In the genomic region with DNA sequence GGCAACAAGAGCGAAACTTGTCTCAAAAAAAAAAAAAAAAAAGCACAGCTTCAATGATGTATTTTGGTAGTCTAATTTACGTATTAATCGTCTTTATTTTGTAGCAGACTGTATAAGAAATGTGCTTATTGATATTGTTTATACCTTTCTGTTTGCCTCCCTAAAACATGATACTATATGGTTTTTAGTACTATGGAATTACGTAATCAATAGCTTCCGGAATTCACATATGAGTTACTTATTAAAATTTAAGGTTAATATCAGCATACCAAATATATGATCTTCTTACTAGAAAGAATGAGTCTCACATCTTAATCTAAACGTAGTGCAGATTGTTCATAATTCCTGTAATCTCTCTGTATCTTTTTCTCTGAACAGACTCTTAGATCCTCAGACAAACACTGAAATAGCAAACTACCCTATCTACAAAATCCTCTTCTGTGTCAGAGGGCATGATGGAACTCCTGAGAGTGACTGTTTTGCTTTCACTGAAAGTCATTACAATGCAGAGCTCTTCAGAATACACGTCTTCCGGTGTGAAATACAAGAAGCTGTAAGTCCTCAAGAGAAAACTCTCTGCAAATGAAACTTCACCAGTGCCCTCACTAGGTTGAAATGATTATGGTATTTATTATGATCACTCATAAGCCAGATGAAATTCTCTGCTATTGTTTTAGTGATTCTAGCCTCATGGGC, we compare ENCODE assay signal across 12 cellular contexts. TPM values are rescaled to one million over a fixed set of nuclear protein-coding genes. Genes with fewer than 3 reads are reported as not detected.
DNase-seq lines count a peak whose midpoint lies in the region; ATAC-seq, FAIRE-seq and TF ChIP-seq lines count a peak whose summit lies in the region.
"Had no signal": no experiment of that assay in that cellular context is flagged by ENCODE, and none has a peak within 500 bp of the region (broad histone marks: within the 10 kb centered on the region; RNA-seq: fewer than 3 reads in every experiment).

No MANE protein-coding gene starts in this region.

- no peak for TF ChIP-seq EP300 in esophagus muscularis mucosa (IDR thresholded peaks at IDR 0.05)

- H3K36me3 ChIP-seq in esophagus muscularis mucosa = peaks cover 14 to 70% (median 46%) of the 10 kb centered on the region in 4 donors
- H3K36me3 ChIP-seq: uterus had no signal

- no peak for TF ChIP-seq CTCF in esophagus muscularis mucosa (IDR thresholded peaks at IDR 0.05)

- intact Hi-C loops in esophagus muscularis mucosa (cut with DNase I) = no loop called here

- H3K9me3 ChIP-seq in esophagus muscularis mucosa = no peaks in the 10 kb centered on the region
- H3K9me3 ChIP-seq: gastrocnemius medialis, uterus had no signal

- ATAC-seq in GM18520 (IDR thresholded peaks at IDR 0.05; ENCODE audit: unreplicated experiment) (peak; percentile 47), GM21423 (IDR thresholded peaks at IDR 0.05; ENCODE audit: unreplicated experiment) (peak; percentile 85), HG03378 (IDR thresholded peaks at IDR 0.05; ENCODE audit: unreplicated experiment) (peak; percentile 59)
- ATAC-seq: gastrocnemius medialis had no signal

- H3K4me3 ChIP-seq in esophagus muscularis mucosa = no peak overlapping the region
- H3K4me3 ChIP-seq: gastrocnemius medialis, uterus had no signal

- no peaks in the 10 kb centered on the region for H3K27me3 ChIP-seq in esophagus muscularis mucosa
- H3K27me3 ChIP-seq: gastrocnemius medialis, uterus had no signal

- no peak overlapping the region for H3K27ac ChIP-seq in esophagus muscularis mucosa (replicated peaks in 1 of 4)
- H3K27ac ChIP-seq: gastrocnemius medialis, uterus had no signal

- H3K4me1 ChIP-seq in esophagus muscularis mucosa = peaks cover 0 to 9% (median 2%) of the 10 kb centered on the region in 4 donors
- H3K4me1 ChIP-seq: gastrocnemius medialis, uterus had no signal

- peak; percentile 16 for DNase-seq in dermis blood vessel endothelial cell
- DNase-seq in esophagus muscularis mucosa (ENCODE audit: extremely low spot score) = no peak
- no peak for DNase-seq in NCI-H226
- DNase-seq in RCC 7860 (ENCODE audit: low spot score) = no peak
- no peak for DNase-seq in NCI-H1417 (lab: John Stamatoyannopoulos, UW)
- DNase-seq: gastrocnemius medialis, NCI-H2029 treated with DMSO at 0.1 percent for 48 hours, uterus had no signal

- FAIRE-seq in RCC 7860 (lab: Jason Lieb, UNC) = no peak

- TF ChIP-seq POLR2A in esophagus muscularis mucosa (IDR thresholded peaks at IDR 0.05; ENCODE audit: low read depth) = no peak

- WGBS in esophagus muscularis mucosa = 72% methylated on average over 8 of the region's 8 CpGs

RNA-seq across cellular contexts. Expression of gene GPR21, which starts 44.4 kb away (rescaled TPM):
- 0.33 and 0.68 TPM in 2 replicates for total RNA-seq in dermis blood vessel endothelial cell
- total RNA-seq in esophagus muscularis mucosa = 1 to 10 TPM in 1 of 4 donors, under 1 TPM in 2, not detected in 1; 0.33 to 1.1 (median 0.52) TPM
- total RNA-seq: Daoy had no signal

RNA-seq across cellular contexts. Expression of gene RABGAP1, which starts 48.2 kb away (rescaled TPM):
- total RNA-seq in dermis blood vessel endothelial cell (55.8 and 62.4 TPM in 2 replicates), esophagus muscularis mucosa (100 to 1,000 TPM in 1 of 4 donors, 10 to 100 TPM in 3; 64.3 to 116 (median 79.5) TPM)

RNA-seq across cellular contexts. Expression of gene ZBTB26, which starts 57.8 kb away (rescaled TPM):
- total RNA-seq in dermis blood vessel endothelial cell (4.4 and 5.7 TPM in 2 replicates), esophagus muscularis mucosa (10 to 100 TPM in 2 of 4 donors, 1 to 10 TPM in 2; 6.3 to 10.4 (median 9.1) TPM)
